7 cellular contexts compared by ENCODE assay signal in genomic region chr7:105656922-105657521, GRCh38.
DNase-seq lines count a peak whose midpoint lies in the region; ATAC-seq and TF ChIP-seq lines count a peak whose summit lies in the region.

No MANE protein-coding gene starts in this region.

- H3K9me3 Mint-ChIP-seq in chondrocyte (ENCODE audit: low read depth) (no peaks in the 10 kb centered on the region), neural crest cell (no peaks in the 10 kb centered on the region)

- no peak overlapping the region for H2BK20ac ChIP-seq in IMR-90 (ENCODE audit: low read depth, low read length)

- H3K27ac Mint-ChIP-seq in chondrocyte (ENCODE audit: unreplicated experiment) (no peak overlapping the region), neural crest cell (ENCODE audit: unreplicated experiment) (no peak overlapping the region)

- H3K4ac ChIP-seq in IMR-90 (ENCODE audit: low read depth, low read length) = no peak overlapping the region

- H3K36me3 Mint-ChIP-seq in chondrocyte (ENCODE audit: low read depth) = peaks cover 15% of the 10 kb centered on the region
- peaks cover 11% of the 10 kb centered on the region for H3K36me3 Mint-ChIP-seq in neural crest cell (ENCODE audit: low read depth)

- H3K27ac ChIP-seq in IMR-90 (ENCODE audit: insufficient read depth, low read length) = no peak overlapping the region

- no peak overlapping the region for H3K9ac ChIP-seq in IMR-90 (ENCODE audit: low read depth, low read length)

- CTCF ChIA-PET in IMR-90 (lab: Yijun Ruan, JAX) = interaction anchor here (0.6 kb wide), 1 partner anchor 85 kb away, joined by 3 read pairs; no protein-coding TSS in a partner anchor

- H3K27me3 ChIP-seq in IMR-90 (ENCODE audit: control insufficient read depth, insufficient read depth, low read length) = no peaks in the 10 kb centered on the region

- no peak overlapping the region for H3K56ac ChIP-seq in IMR-90 (ENCODE audit: extremely low read depth, insufficient read depth, low read length)

- no peaks in the 10 kb centered on the region for H3K9me3 ChIP-seq in IMR-90 (ENCODE audit: control insufficient read depth, insufficient read depth, low read length)

- H4K91ac ChIP-seq in IMR-90 (ENCODE audit: insufficient read depth, low read depth, low read length) = no peak overlapping the region

- no peak overlapping the region for H2BK120ac ChIP-seq in IMR-90 (ENCODE audit: low read depth, low read length)

- H3K9me1 ChIP-seq in IMR-90 (ENCODE audit: insufficient read depth, low read length) = no peaks in the 10 kb centered on the region; the same call in 1 of the 2 replicates

- TF ChIP-seq POLR2A in IMR-90 (IDR thresholded peaks at IDR 0.05; ENCODE audit: low read depth, low read length) = no peak

- intact Hi-C loops in IMR-90 (cut with micrococcal nuclease) = loop anchor here (10.0 kb wide), 1 partner anchor 88 kb away; no protein-coding TSS in a partner anchor

- H2AK9ac ChIP-seq in IMR-90 (replicated peaks; ENCODE audit: low read depth, low read length, poor library complexity) = no peak overlapping the region

- H3K79me1 ChIP-seq in IMR-90 (ENCODE audit: low read depth in 1 of 2, low read length in 2 of 2) = no peaks in the 10 kb centered on the region

- no peak overlapping the region for H3K4me2 ChIP-seq in IMR-90 (ENCODE audit: low read depth, low read length)

- H4K8ac ChIP-seq in IMR-90 (ENCODE audit: low read depth in 2 of 2, low read length in 2 of 2) = no peak overlapping the region

- H2BK15ac ChIP-seq in IMR-90 (ENCODE audit: low read depth, low read length) = no peak overlapping the region

- H3K4me1 Mint-ChIP-seq in chondrocyte (ENCODE audit: low read depth) (no peaks in the 10 kb centered on the region), neural crest cell (peaks cover 11% of the 10 kb centered on the region)

- H4K5ac ChIP-seq in IMR-90 (ENCODE audit: low read depth, low read length) = no peak overlapping the region

- no peak overlapping the region for H2AK5ac ChIP-seq in IMR-90 (ENCODE audit: low read depth, low read length)

- TF ChIP-seq CTCF in GM10266 (IDR thresholded peaks at IDR 0.05; ENCODE audit: control insufficient read depth, insufficient read depth, low read depth, missing control alignments) (peak; percentile 76), IMR-90 (conservative IDR thresholded peaks at IDR 0.05; ENCODE audit: low read depth, low read length) (peak; percentile 44), chondrocyte (IDR thresholded peaks at IDR 0.05) (peak; percentile 76), neural crest cell (conservative IDR thresholded peaks at IDR 0.05) (peak; percentile 70)

- H3K4me3 Mint-ChIP-seq in chondrocyte (ENCODE audit: unreplicated experiment) = no peak overlapping the region
- H3K4me3 Mint-ChIP-seq in neural crest cell = no peak overlapping the region

- no peaks in the 10 kb centered on the region for H3K27me3 Mint-ChIP-seq in chondrocyte (ENCODE audit: low read depth)
- no peaks in the 10 kb centered on the region for H3K27me3 Mint-ChIP-seq in neural crest cell (ENCODE audit: low read depth)

- POLR2A ChIA-PET in IMR-90 (lab: Charles Lee; ENCODE audit: unreplicated experiment) = no interaction called here

- ATAC-seq in IMR-90 (ENCODE audit: low read depth) = no peak
- ATAC-seq in activated CD4-positive, CD25-positive, alpha-beta regulatory T cell treated with anti-CD3 and anti-CD28 coated beads, Interleukin-2, amount 50 U/mL, for 24 hours = peak; percentile 74 to 80

- peaks cover 6% of the 10 kb centered on the region; the same call in 1 of the 2 replicates for H3K36me3 ChIP-seq in IMR-90 (ENCODE audit: control insufficient read depth, insufficient read depth, low read length)

- no peak overlapping the region for H3K18ac ChIP-seq in IMR-90 (ENCODE audit: low read depth, low read length)

- no peak overlapping the region for H2BK5ac ChIP-seq in IMR-90 (ENCODE audit: low read depth, low read length, poor library complexity, severe bottlenecking)

- H3K14ac ChIP-seq in IMR-90 (replicated peaks; ENCODE audit: low read depth, low read length) = no peak overlapping the region

- no TSS peak for BruUV-seq in IMR-90 (replicated peaks; lab: Mats Ljungman, UMichigan)

- H4K20me1 ChIP-seq in IMR-90 (ENCODE audit: insufficient read depth, low read length) = peaks cover 10% of the 10 kb centered on the region

- in situ Hi-C loops in IMR-90 (cut with MboI; ENCODE audit: low sequenced_read_pairs) = no loop called here

- no peak; the same call in 1 of the 2 replicates for TF ChIP-seq RAD21 in IMR-90 (IDR thresholded peaks at IDR 0.05; ENCODE audit: low read length)

- no peak overlapping the region for H3K4me3 ChIP-seq in IMR-90 (ENCODE audit: insufficient read depth, low read depth, low read length)

- DNase-seq in GM10266 (ENCODE audit: extremely low spot score) = peak; percentile 72
- DNase-seq in IMR-90 = no peak
- no peak for DNase-seq in chondrocyte (ENCODE audit: low spot score)
- peak; percentile 59 for DNase-seq in neural crest cell (ENCODE audit: low read depth, low spot score)
- peak; percentile 55 for DNase-seq in ureter (ENCODE audit: low spot score)
- no peak for DNase-seq in SK-N-DZ (ENCODE audit: low spot score)

- H2AFZ ChIP-seq in IMR-90 (replicated peaks; ENCODE audit: low read length, poor library complexity) = no peak overlapping the region

- no peak overlapping the region for H3K23ac ChIP-seq in IMR-90 (ENCODE audit: low read depth, low read length)

- dilution Hi-C loops in IMR-90 (cut with HindIII; ENCODE audit: low sequenced_read_pairs, unreplicated experiment) = no loop called here

- H3K4me1 ChIP-seq in IMR-90 (ENCODE audit: control insufficient read depth, insufficient read depth, low read length) = peaks cover 1% of the 10 kb centered on the region; the same call in 1 of the 2 replicates

- WGBS in IMR-90 (ENCODE audit: extremely low coverage in 2 of 2, insufficient read length in 1 of 2), 2 experiments = 100% methylated on average over 1 of the region's 7 CpGs; no CpG with 5 or more reads in 1 of the 2 experiments

TF ChIP-seq in IMR-90, 13 proteins besides CTCF, POLR2A, EP300 and RAD21:
- TF ChIP-seq SMC3 (IDR thresholded peaks at IDR 0.05; ENCODE audit: low read depth, low read length) (peak; percentile 23; the same call in 1 of the 2 replicates), RFX5 (IDR thresholded peaks at IDR 0.05; ENCODE audit: low read depth, low read length) (no peak)
TF ChIP-seq in IMR-90: peak in this region for 1.

Comparison
In these comparisons a context has a peak if more than half of its experiments do, and no peak if none do; other contexts are left out.
1. DNase-seq: peak in GM10266 (single experiment), neural crest cell (single experiment) and ureter (single experiment); none in IMR-90 (single experiment), chondrocyte (single experiment) and SK-N-DZ (single experiment).
2. Peak in every context shown above with its lines, with median percentiles within 50 percentile points of each other: CTCF ChIP-seq.